ENCODE assay signal across 10 cellular contexts in the genomic region with DNA sequence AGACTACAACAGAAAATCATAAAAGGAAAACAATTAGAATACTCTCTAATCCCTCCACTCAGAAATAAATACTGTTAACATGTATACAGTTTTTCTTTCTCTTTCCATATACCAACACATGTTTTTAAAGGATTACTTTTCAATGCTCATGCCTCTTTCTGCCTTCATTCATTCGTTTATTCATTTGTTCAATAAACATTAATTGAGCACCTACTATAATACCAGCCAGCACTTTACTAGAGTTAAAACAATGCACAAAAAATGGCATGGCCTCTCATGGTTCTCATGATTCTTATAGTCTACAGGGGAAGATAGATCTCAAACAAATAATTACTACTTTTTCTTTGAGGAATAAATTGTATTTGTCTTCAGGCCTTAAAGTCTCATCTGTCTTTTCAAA.
DNase-seq lines count a peak whose midpoint lies in the region; ATAC-seq and TF ChIP-seq lines count a peak whose summit lies in the region.
"Had no signal": no experiment of that assay in that cellular context is flagged by ENCODE, and none has a peak within 500 bp of the region (broad histone marks: within the 10 kb centered on the region; RNA-seq: fewer than 3 reads in every experiment).

No MANE protein-coding gene starts in this region.

- peak overlapping the region; percentile 24 for H3K4me3 Mint-ChIP-seq in activated T-cell treated with anti-CD3 and anti-CD28 coated beads, Interleukin-2, amount 50 U/mL, for 4 hours
- H3K4me3 Mint-ChIP-seq in activated B cell treated with CpG ODN at 0.5 μM for 24 hours = peak overlapping the region; percentile 46

- H3K9me3 Mint-ChIP-seq in activated T-cell treated with anti-CD3 and anti-CD28 coated beads, Interleukin-2, amount 50 U/mL, for 4 hours = no peaks in the 10 kb centered on the region
- H3K9me3 Mint-ChIP-seq in activated B cell treated with CpG ODN at 0.5 μM for 24 hours = no peaks in the 10 kb centered on the region

- no peak for TF ChIP-seq EP300 in gastroesophageal sphincter (IDR thresholded peaks at IDR 0.05)

- H3K36me3 Mint-ChIP-seq in activated T-cell treated with anti-CD3 and anti-CD28 coated beads, Interleukin-2, amount 50 U/mL, for 4 hours (ENCODE audit: insufficient read depth) = no peaks in the 10 kb centered on the region
- H3K36me3 Mint-ChIP-seq in activated B cell treated with CpG ODN at 0.5 μM for 24 hours (ENCODE audit: low read depth) = peaks cover 63% of the 10 kb centered on the region

- peak overlapping the region; percentile 83 for H3K27ac Mint-ChIP-seq in activated B cell treated with CpG ODN at 0.5 μM for 24 hours

- H3K27me3 ChIP-seq in gastroesophageal sphincter = no peaks in the 10 kb centered on the region

- H3K36me3 ChIP-seq in gastroesophageal sphincter = no peaks in the 10 kb centered on the region

- peak overlapping the region in 3 of 4 donors; percentile 51 to 54 (median 52) for H3K27ac ChIP-seq in gastroesophageal sphincter
- H3K27ac ChIP-seq in substantia nigra (ENCODE audit: low read depth, low read length, poor library complexity, severe bottlenecking) = peak overlapping the region; percentile 31

- intact Hi-C loops in activated B cell treated with CpG ODN at 0.5 μM for 24 hours (cut with micrococcal nuclease) = loop anchor here (1.0 to 2.0 kb wide), 2 partner anchors 8 to 13 kb away; no protein-coding TSS in a partner anchor

- no peak for DNase-seq in activated T-cell treated with anti-CD3 and anti-CD28 coated beads, Interleukin-2, amount 50 U/mL, for 4 hours
- DNase-seq in activated T-cell treated with anti-CD3 and anti-CD28 coated beads, Interleukin-2, amount 50 U/mL, for 48 hours = no peak
- DNase-seq in activated B cell treated with CpG ODN at 0.5 μM for 24 hours = no peak
- no peak for DNase-seq in substantia nigra (lab: John Stamatoyannopoulos, UW)
- no peak for DNase-seq in AML-193 (lab: John Stamatoyannopoulos, UW)
- DNase-seq: cortex of kidney; stimulated activated CD4-positive, alpha-beta T cell treated with anti-CD3 and anti-CD28 coated beads, Interleukin-2, amount 100 ng/mL, for 48 hours had no signal

- H3K4me1 ChIP-seq in gastroesophageal sphincter = peaks cover 0 to 3% (median 0%) of the 10 kb centered on the region in 3 donors

- TF ChIP-seq POLR2A in gastroesophageal sphincter (IDR thresholded peaks at IDR 0.05) = no peak

- ATAC-seq in activated T-cell treated with anti-CD3 and anti-CD28 coated beads, Interleukin-2, amount 50 U/mL, for 4 hours = no peak
- ATAC-seq in activated B cell treated with CpG ODN at 0.5 μM for 24 hours (ENCODE audit: low read depth) (no peak), gastroesophageal sphincter (no peak), HG02870 (IDR thresholded peaks at IDR 0.05; ENCODE audit: unreplicated experiment) (no peak), GM19397 (IDR thresholded peaks at IDR 0.05; ENCODE audit: unreplicated experiment) (no peak)

- H3K4me1 Mint-ChIP-seq in activated T-cell treated with anti-CD3 and anti-CD28 coated beads, Interleukin-2, amount 50 U/mL, for 4 hours (ENCODE audit: low read depth) = peaks cover 70% of the 10 kb centered on the region
- H3K4me1 Mint-ChIP-seq in activated B cell treated with CpG ODN at 0.5 μM for 24 hours = peaks cover 76% of the 10 kb centered on the region

- no peak overlapping the region for H3K4me3 ChIP-seq in gastroesophageal sphincter

- CTCF ChIA-PET in activated B cell treated with CpG ODN at 0.5 μM for 24 hours (lab: Charles Lee) = interaction anchor here (0.9 to 1.9 kb wide), 4 partner anchors 14 to 150 kb away, joined by 3 to 11 read pairs (median 4); no protein-coding TSS in a partner anchor

- TF ChIP-seq CTCF in activated B cell treated with CpG ODN at 0.5 μM for 24 hours (IDR thresholded peaks at IDR 0.05) (no peak), gastroesophageal sphincter (IDR thresholded peaks at IDR 0.05) (no peak)

- POLR2A ChIA-PET in activated B cell treated with CpG ODN at 0.5 μM for 24 hours (lab: Charles Lee) = interaction anchor here (0.5 to 1.6 kb wide), 5 partner anchors 63 to 150 kb away, joined by 3 to 6 read pairs (median 3); partner anchors contain the start of gene RIPOR2

- WGBS in gastroesophageal sphincter (ENCODE audit: low coverage in 1 of 2), 2 donors = 74 to 100% methylated on average over 1 of the region's 1 CpG

- H3K27me3 Mint-ChIP-seq in activated T-cell treated with anti-CD3 and anti-CD28 coated beads, Interleukin-2, amount 50 U/mL, for 4 hours (ENCODE audit: low read depth) = no peaks in the 10 kb centered on the region
- H3K27me3 Mint-ChIP-seq in activated B cell treated with CpG ODN at 0.5 μM for 24 hours = no peaks in the 10 kb centered on the region

- H3K9me3 ChIP-seq in gastroesophageal sphincter = no peaks in the 10 kb centered on the region
